ENCODE assay signal across 8 cellular contexts in genomic region chr7:155002411-155003214, GRCh38. TPM values are rescaled to one million over a fixed set of nuclear protein-coding genes. Genes with fewer than 3 reads are reported as not detected.
A peak's percentile ranks its signal among the peaks of the same experiment; 100 is the strongest.
DNase-seq lines count a peak whose midpoint lies in the region; ATAC-seq and TF ChIP-seq lines count a peak whose summit lies in the region.

TSS of gene PAXIP1 (minus strand) at chr7:155003124. CDS start at chr7:155002929, 195 bp downstream.

- H3K4me1 ChIP-seq in KMS-11 (ENCODE audit: low read depth, poor library complexity, severe bottlenecking): peaks cover 23% of the 10 kb centered on the region
- H3K4me1 ChIP-seq in left lung: peaks cover 0 to 33% of the 10 kb centered on the region in 2 donors

- peak within 1 kb of the TSS; percentile 96 for H3K9ac ChIP-seq in KMS-11

- no peaks in the 10 kb centered on the region for H3K9me3 ChIP-seq in WERI-Rb-1 (ENCODE audit: severe bottlenecking)
- H3K9me3 ChIP-seq in left lung: no peaks in the 10 kb centered on the region

- H3K4me3 ChIP-seq in KMS-11 (IDR thresholded peaks at IDR 0.05; ENCODE audit: insufficient read depth, low read depth, low read length) (peak within 1 kb of the TSS; percentile 56), WERI-Rb-1 (ENCODE audit: low read depth, low read length) (peak within 1 kb of the TSS; percentile 98), left lung (peak within 1 kb of the TSS; percentile 80 to 95)

- H3K79me2 ChIP-seq in KMS-11 (ENCODE audit: insufficient read depth, low read depth): peaks cover 52% of the 10 kb centered on the region

- no peaks in the 10 kb centered on the region for H3K27me3 ChIP-seq in KMS-11 (ENCODE audit: insufficient read depth, low read depth)
- no peaks in the 10 kb centered on the region for H3K27me3 ChIP-seq in WERI-Rb-1 (ENCODE audit: insufficient read depth, low read depth, severe bottlenecking)
- H3K27me3 ChIP-seq in left lung: no peaks in the 10 kb centered on the region

- intact Hi-C loops in left lung (cut with DNase I): loop anchor here in 1 of 2 donors (10.0 kb wide), 1 partner anchor 78 kb away; no protein-coding TSS in a partner anchor

- TF ChIP-seq CTCF in KMS-11 (conservative IDR thresholded peaks at IDR 0.05; ENCODE audit: low read depth, low read length): no peak
- TF ChIP-seq CTCF in WERI-Rb-1 (IDR thresholded peaks at IDR 0.05; ENCODE audit: low read depth, low read length): no peak
- no peak for TF ChIP-seq CTCF in left lung (IDR thresholded peaks at IDR 0.05)

- H3K4me2 ChIP-seq in KMS-11: peak within 1 kb of the TSS; percentile 99

- ATAC-seq in GM21825 (IDR thresholded peaks at IDR 0.05; ENCODE audit: unreplicated experiment) (peak; percentile 61), left lung (peak; percentile 71)

- H3K36me3 ChIP-seq in KMS-11 (ENCODE audit: insufficient read depth) (no peaks in the 10 kb centered on the region; the same call in 1 of the 2 replicates), WERI-Rb-1 (peaks cover 35% of the 10 kb centered on the region), left lung (peaks cover 0 to 9% of the 10 kb centered on the region in 2 donors)

- peak; percentile 59 for DNase-seq in NCI-H1436 (lab: John Stamatoyannopoulos, UW)
- DNase-seq in NCI-H1436 treated with DMSO at 0.1 percent for 48 hours (lab: John Stamatoyannopoulos, UW): no peak
- DNase-seq in WERI-Rb-1: peak; percentile 64
- DNase-seq in cerebellum (ENCODE audit: low spot score): peak; percentile 88
- DNase-seq in left lung: peak; percentile 43 to 89
- peak; percentile 65 for DNase-seq in stimulated activated CD4-positive, alpha-beta T cell treated with anti-CD3 and anti-CD28 coated beads, Interleukin-4, amount 100 ng/mL, for 1 hour

- peak within 1 kb of the TSS; percentile 70 for H2AFZ ChIP-seq in KMS-11 (ENCODE audit: low read depth)

- no peaks in the 10 kb centered on the region; the same call in 1 of the 2 replicates for H4K20me1 ChIP-seq in KMS-11 (ENCODE audit: insufficient read depth)

- H3K27ac ChIP-seq in KMS-11: peak within 1 kb of the TSS; percentile 82
- H3K27ac ChIP-seq in WERI-Rb-1: peak within 1 kb of the TSS; percentile 100
- peak within 1 kb of the TSS; percentile 86 to 89 for H3K27ac ChIP-seq in left lung

RNA-seq across cellular contexts. Expression of gene PAXIP1, which starts in this region (rescaled TPM):
- total RNA-seq in cerebellum (20.5 TPM), left lung (10 to 100 TPM; 10.6 to 12.0 TPM)
